8 cellular contexts compared by ENCODE assay signal in genomic region chr5:148384389-148384756, GRCh38. TPM values are rescaled to one million over a fixed set of nuclear protein-coding genes. Genes with fewer than 3 reads are reported as not detected.
DNase-seq lines count a peak whose midpoint lies in the region; ATAC-seq, FAIRE-seq and TF ChIP-seq lines count a peak whose summit lies in the region.

No MANE protein-coding gene starts in this region.

- H2AFZ ChIP-seq in KMS-11 (ENCODE audit: low read depth) (peak overlapping the region; percentile 75), HepG2 (ENCODE audit: low read length) (no peak overlapping the region)

- H3K36me3 ChIP-seq in KMS-11 (ENCODE audit: insufficient read depth) (no peaks in the 10 kb centered on the region), HepG2 (replicated peaks in 1 of 2; ENCODE audit: control insufficient read depth in 1 of 2, insufficient read depth in 2 of 2, low read length in 2 of 2) (no peaks in the 10 kb centered on the region; a peak in 1 of 5 replicates), thymus (ENCODE audit: control insufficient read depth, insufficient read depth) (no peaks in the 10 kb centered on the region)

- peak overlapping the region; percentile 98 for H3K27ac Mint-ChIP-seq in MCF 10A (ENCODE audit: low read depth, unreplicated experiment)

- intact Hi-C loops in MCF 10A (cut with micrococcal nuclease) (no loop called here), HepG2 (cut with micrococcal nuclease; ENCODE audit: unreplicated experiment) (loop anchor here (1.0 to 10.0 kb wide), 3 partner anchors 10 to 547 kb away; no protein-coding TSS in a partner anchor)

- TF ChIP-seq POLR2A in HepG2 (IDR thresholded peaks at IDR 0.05; ENCODE audit: insufficient read depth in 1 of 2, low read depth in 2 of 2, low read length in 2 of 2): peak in 1 of 2 experiments; percentile 7; a peak in 1 of 4 replicates

- no peak overlapping the region for H3K4me3 ChIP-seq in KMS-11 (IDR thresholded peaks at IDR 0.05; ENCODE audit: insufficient read depth, low read depth, low read length)
- H3K4me3 ChIP-seq in HepG2 (replicated peaks in 1 of 3; ENCODE audit: insufficient read depth in 1 of 3, low read depth in 2 of 3, low read length in 3 of 3): peak overlapping the region; percentile 73 to 92 (median 80)
- H3K4me3 ChIP-seq in thymus (ENCODE audit: low read length): peak overlapping the region; percentile 87

- H3K9me3 Mint-ChIP-seq in MCF 10A (ENCODE audit: unreplicated experiment): no peaks in the 10 kb centered on the region

- WGBS in HepG2 (ENCODE audit: low lambda C conversion rate): 1% methylated on average over 7 of the region's 7 CpGs
- WGBS in thymus: 13% methylated on average over 7 of the region's 7 CpGs

- H4K20me1 ChIP-seq in KMS-11 (ENCODE audit: insufficient read depth): no peaks in the 10 kb centered on the region
- no peaks in the 10 kb centered on the region for H4K20me1 ChIP-seq in HepG2 (ENCODE audit: insufficient read depth, low read length)

- ATAC-seq in GM21367 (IDR thresholded peaks at IDR 0.05; ENCODE audit: unreplicated experiment): peak; percentile 29
- peak; percentile 65 for ATAC-seq in HepG2

- TF ChIP-seq EP300 in HepG2 (IDR thresholded peaks at IDR 0.05; ENCODE audit: low read depth in 2 of 2, low read length in 2 of 2) (no peak), HepG2 (CRISPR knock-in tag; IDR thresholded peaks at IDR 0.05; ENCODE audit: borderline replicate concordance) (no peak)

- TF ChIP-seq CTCF in KMS-11 (conservative IDR thresholded peaks at IDR 0.05; ENCODE audit: low read depth, low read length): no peak
- TF ChIP-seq CTCF in MCF 10A (IDR thresholded peaks at IDR 0.05; ENCODE audit: unreplicated experiment): no peak
- no peak for TF ChIP-seq CTCF in HepG2 (CRISPR knock-in tag; IDR thresholded peaks at IDR 0.05)

- H3K4me2 ChIP-seq in KMS-11: peak overlapping the region; percentile 91
- H3K4me2 ChIP-seq in HepG2 (ENCODE audit: low read depth, low read length): peak overlapping the region; percentile 78

- FAIRE-seq in HepG2 (lab: Jason Lieb, UNC): peak; percentile 77

- H3K4me3 Mint-ChIP-seq in MCF 10A (ENCODE audit: unreplicated experiment): peak overlapping the region; percentile 85

- peaks cover 6% of the 10 kb centered on the region for H3K36me3 Mint-ChIP-seq in MCF 10A (ENCODE audit: insufficient read depth, unreplicated experiment)

- BruUV-seq in MCF 10A (replicated peaks; lab: Mats Ljungman, UMichigan) (TSS peak; percentile 65), HepG2 (replicated peaks; lab: Mats Ljungman, UMichigan) (TSS peak; percentile 77)

- peaks cover 37% of the 10 kb centered on the region for H3K79me2 ChIP-seq in KMS-11 (ENCODE audit: insufficient read depth, low read depth)
- peaks cover 45% of the 10 kb centered on the region for H3K79me2 ChIP-seq in HepG2 (ENCODE audit: insufficient read depth, low read length)

- H3K9ac ChIP-seq in KMS-11 (peak overlapping the region; percentile 76), HepG2 (ENCODE audit: insufficient read depth, low read depth, low read length) (peak overlapping the region; percentile 87)

- peaks cover 45% of the 10 kb centered on the region for H3K4me1 Mint-ChIP-seq in MCF 10A (ENCODE audit: insufficient read depth, unreplicated experiment)

- TF ChIP-seq RAD21 in HepG2 (CRISPR knock-in tag; IDR thresholded peaks at IDR 0.05): no peak

- H3K27me3 Mint-ChIP-seq in MCF 10A (ENCODE audit: insufficient read depth, unreplicated experiment): no peaks in the 10 kb centered on the region

- no peaks in the 10 kb centered on the region for H3K27me3 ChIP-seq in KMS-11 (ENCODE audit: insufficient read depth, low read depth)
- no peaks in the 10 kb centered on the region for H3K27me3 ChIP-seq in HepG2 (ENCODE audit: control insufficient read depth in 1 of 2, insufficient read depth in 2 of 2, low read length in 2 of 2)
- H3K27me3 ChIP-seq in thymus (ENCODE audit: control insufficient read depth, insufficient read depth): no peaks in the 10 kb centered on the region

- in situ Hi-C loops in HepG2 (cut with HindIII; ENCODE audit: extremely low pct_ligation_motif_present, low pct_unique_long_range_greater_than_20kb): no loop called here

- POLR2A ChIA-PET in MCF 10A (lab: Yijun Ruan, JAX) (interaction anchor here (0.7 to 1.9 kb wide), 21 partner anchors 9 to 583 kb away, joined by 3 to 19 read pairs (median 3); no protein-coding TSS in a partner anchor), HepG2 (lab: Yijun Ruan, JAX) (interaction anchor here (0.7 to 2.6 kb wide), 4 partner anchors 10 to 546 kb away, joined by 3 to 30 read pairs (median 8); no protein-coding TSS in a partner anchor)

- no peaks in the 10 kb centered on the region for H3K9me3 ChIP-seq in HepG2 (ENCODE audit: low read length)
- no peaks in the 10 kb centered on the region for H3K9me3 ChIP-seq in thymus (ENCODE audit: control insufficient read depth)

- H3K27ac ChIP-seq in KMS-11: peak overlapping the region; percentile 55
- peak overlapping the region; percentile 85 for H3K27ac ChIP-seq in HepG2 (ENCODE audit: extremely low read length, insufficient read depth, low read length)
- peak overlapping the region; percentile 98 for H3K27ac ChIP-seq in thymus (ENCODE audit: low read depth)

- DNase-seq in CD1c-positive myeloid dendritic cell (ENCODE audit: extremely low spot score): peak; percentile 39
- DNase-seq in MCF 10A (ENCODE audit: unreplicated experiment): peak; percentile 20
- peak; percentile 59 for DNase-seq in HepG2 (ENCODE audit: low spot score)
- no peak for DNase-seq in NCI-H2196 (lab: John Stamatoyannopoulos, UW; ENCODE audit: unreplicated experiment)
- DNase-seq in HK-2 (ENCODE audit: unreplicated experiment): no peak

- CTCF ChIA-PET in MCF 10A (lab: Yijun Ruan, JAX) (interaction anchor here (0.6 to 2.1 kb wide), 7 partner anchors 10 to 763 kb away, joined by 3 to 16 read pairs (median 5); no protein-coding TSS in a partner anchor), HepG2 (lab: Yijun Ruan, JAX; ENCODE audit: low intra/inter-chr PET ratio, low total read pairs) (interaction anchor here (1.5 kb wide), 1 partner anchor 14 kb away, joined by 4 read pairs; no protein-coding TSS in a partner anchor)

- H3K4me1 ChIP-seq in KMS-11 (ENCODE audit: low read depth, poor library complexity, severe bottlenecking) (peaks cover 16% of the 10 kb centered on the region), HepG2 (ENCODE audit: insufficient read depth, low read length) (peaks cover 43% of the 10 kb centered on the region), thymus (ENCODE audit: control insufficient read depth, insufficient read depth, low read length) (peaks cover 17% of the 10 kb centered on the region)

RNA-seq across cellular contexts. Expression of gene FBXO38, which starts 0.6 kb away (rescaled TPM):
- total RNA-seq in MCF 10A (2022): 54.4 and 76.1 TPM in 2 replicates
- 35.6 and 35.9 TPM in 2 replicates for total RNA-seq in HepG2 (2016; rRNA removed; fragmentation: Illumina TruSeq; extraction: Trizol)
- 5.7 and 12.1 TPM in 2 replicates for total RNA-seq in HepG2 (2016; cell fraction: cytosol; rRNA removed; fragmentation: Illumina TruSeq; extraction: Trizol; ENCODE audit: low read depth)
- total RNA-seq in HepG2 (2016; cell fraction: insoluble cytoplasmic fraction; rRNA removed; fragmentation: Illumina TruSeq; extraction: Trizol): 30.9 and 35.5 TPM in 2 replicates
- total RNA-seq in HepG2 (2016; cell fraction: membrane; rRNA removed; fragmentation: Illumina TruSeq; extraction: Trizol): 14.8 and 18.6 TPM in 2 replicates
- 76.5 and 89.4 TPM in 2 replicates for total RNA-seq in HepG2 (2016; cell fraction: nucleus; rRNA removed; fragmentation: Illumina TruSeq; extraction: Trizol)
- polyA plus RNA-seq in HepG2 (2011; rRNA removed): 23.7 and 24.8 TPM in 2 replicates
- 6.7 and 8.4 TPM in 2 replicates for polyA plus RNA-seq in HepG2 (2011; cell fraction: cytosol; rRNA removed)
- polyA plus RNA-seq in HepG2 (2011; cell fraction: nucleus; rRNA removed): 27.1 and 43.9 TPM in 2 replicates
- polyA plus RNA-seq in HepG2 (2012): 18.0 and 20.0 TPM in 2 replicates
- polyA plus RNA-seq in HepG2 (2016; cell fraction: cytosol; fragmentation: Illumina TruSeq; extraction: Trizol; ENCODE audit: low read depth): 0.69 and 0.71 TPM in 2 replicates
- polyA plus RNA-seq in HepG2 (2016; cell fraction: insoluble cytoplasmic fraction; fragmentation: Illumina TruSeq; extraction: Trizol; ENCODE audit: low read depth): 16.8 and 20.0 TPM in 2 replicates
- polyA plus RNA-seq in HepG2 (2016; cell fraction: membrane; fragmentation: Illumina TruSeq; extraction: Trizol; ENCODE audit: low read depth): 1.6 and 1.8 TPM in 2 replicates
- 36.4 and 44.3 TPM in 2 replicates for polyA plus RNA-seq in HepG2 (2016; cell fraction: nucleus; fragmentation: Illumina TruSeq; extraction: Trizol; ENCODE audit: insufficient read depth, low read depth)
- polyA minus RNA-seq in HepG2 (2011; rRNA and poly(A)+ RNA removed; ENCODE audit: low replicate concordance): 42.3 and 58.8 TPM in 2 replicates
- 32.4 and 48.8 TPM in 2 replicates for polyA minus RNA-seq in HepG2 (2011; cell fraction: cytosol; rRNA and poly(A)+ RNA removed)
- polyA minus RNA-seq in HepG2 (2011; cell fraction: nucleus; rRNA and poly(A)+ RNA removed): 246 and 318 TPM in 2 replicates
- 25.1 TPM for polyA plus RNA-seq in thymus

RNA-seq across cellular contexts. Expression of gene SPINK9, which starts 49.0 kb away (rescaled TPM):
- total RNA-seq in MCF 10A (2022) (not detected in 2 replicates), HepG2 (2016; rRNA removed; fragmentation: Illumina TruSeq; extraction: Trizol) (not detected in 2 replicates)
- total RNA-seq in HepG2 (2016; cell fraction: cytosol; rRNA removed; fragmentation: Illumina TruSeq; extraction: Trizol; ENCODE audit: low read depth): not detected in 2 replicates
- not detected in 2 replicates for total RNA-seq in HepG2 (2016; cell fraction: insoluble cytoplasmic fraction; rRNA removed; fragmentation: Illumina TruSeq; extraction: Trizol)
- not detected in 2 replicates for total RNA-seq in HepG2 (2016; cell fraction: membrane; rRNA removed; fragmentation: Illumina TruSeq; extraction: Trizol)
- total RNA-seq in HepG2 (2016; cell fraction: nucleus; rRNA removed; fragmentation: Illumina TruSeq; extraction: Trizol): not detected in 2 replicates
- polyA plus RNA-seq in HepG2 (2011; rRNA removed) (not detected in 2 replicates), thymus (13.5 TPM)
- polyA plus RNA-seq in HepG2 (2011; cell fraction: cytosol; rRNA removed): not detected in 2 replicates
- not detected in 2 replicates for polyA plus RNA-seq in HepG2 (2011; cell fraction: nucleus; rRNA removed)
- not detected in 2 replicates for polyA plus RNA-seq in HepG2 (2012)
- polyA plus RNA-seq in HepG2 (2016; cell fraction: cytosol; fragmentation: Illumina TruSeq; extraction: Trizol; ENCODE audit: low read depth): not detected in 2 replicates
- not detected in 2 replicates for polyA plus RNA-seq in HepG2 (2016; cell fraction: insoluble cytoplasmic fraction; fragmentation: Illumina TruSeq; extraction: Trizol; ENCODE audit: low read depth)
- not detected in 2 replicates for polyA plus RNA-seq in HepG2 (2016; cell fraction: membrane; fragmentation: Illumina TruSeq; extraction: Trizol; ENCODE audit: low read depth)
- polyA plus RNA-seq in HepG2 (2016; cell fraction: nucleus; fragmentation: Illumina TruSeq; extraction: Trizol; ENCODE audit: insufficient read depth, low read depth): not detected in 2 replicates
- not detected in 2 replicates for polyA minus RNA-seq in HepG2 (2011; rRNA and poly(A)+ RNA removed; ENCODE audit: low replicate concordance)
- not detected in 2 replicates for polyA minus RNA-seq in HepG2 (2011; cell fraction: cytosol; rRNA and poly(A)+ RNA removed)
- polyA minus RNA-seq in HepG2 (2011; cell fraction: nucleus; rRNA and poly(A)+ RNA removed): not detected in 2 replicates

Comparison
In these comparisons a context has a peak if more than half of its experiments do, and no peak if none do; other contexts are left out.
1. DNase-seq: peak in CD1c-positive myeloid dendritic cell (single experiment), MCF 10A (single experiment) and HepG2 (single experiment); none in NCI-H2196 (single experiment) and HK-2 (single experiment).
2. Peak in every context shown above with its lines, with median percentiles within 50 percentile points of each other: H3K27ac ChIP-seq.